ENCODE assay signal across 17 cellular contexts in genomic region chr7:46152671-46153070, GRCh38.
DNase-seq lines count a peak whose midpoint lies in the region; FAIRE-seq and TF ChIP-seq lines count a peak whose summit lies in the region.
"Had no signal": no experiment of that assay in that cellular context is flagged by ENCODE, and none has a peak within 500 bp of the region (broad histone marks: within the 10 kb centered on the region; RNA-seq: fewer than 3 reads in every experiment).

No MANE protein-coding gene starts in this region.

- TF ChIP-seq CTCF in LNCAP (IDR thresholded peaks at IDR 0.05), result peak; percentile 24; the same call in 1 of the 2 replicates
- TF ChIP-seq CTCF in astrocyte (IDR thresholded peaks at IDR 0.05; ENCODE audit: insufficient read depth, low read depth, low read length), result no peak
- TF ChIP-seq CTCF in nephron progenitor cell (IDR thresholded peaks at IDR 0.05), result no peak

- DNase-seq in ELR (ENCODE audit: low read depth) (peak; percentile 41), astrocyte (ENCODE audit: low read depth) (no peak), nephron progenitor cell (no peak), HPDE6-E6E7 (ENCODE audit: extremely low spot score) (no peak)
- no peak for DNase-seq in activated effector memory CD4-positive, alpha-beta T cell treated with anti-CD3 and anti-CD28 coated beads, Interleukin-2, amount 50 U/mL, for 16 hours
- no peak for DNase-seq in stimulated activated CD4-positive, alpha-beta T cell treated with anti-CD3 and anti-CD28 coated beads, Interleukin-4, amount 100 ng/mL, for 1 hour
- DNase-seq: activated gamma-delta T cell; amygdala; DND-41; GOT3; hypothalamus; NK-92 treated with Interleukin-12 subunit alpha and Interleukin-12 subunit beta, amount 100 ng/mL, for 24 hours; SHP77; small intestine; T-helper 2 cell had no signal

- FAIRE-seq in astrocyte (lab: Jason Lieb, UNC), result no peak
- FAIRE-seq: small intestine had no signal

- H3K27me3 Mint-ChIP-seq in astrocyte (ENCODE audit: low read depth, unreplicated experiment) (no peaks in the 10 kb centered on the region), nephron progenitor cell (ENCODE audit: low read depth, poor library complexity) (no peaks in the 10 kb centered on the region)

- H3K27ac Mint-ChIP-seq in astrocyte (ENCODE audit: unreplicated experiment) (peak overlapping the region; percentile 16), nephron progenitor cell (peak overlapping the region; percentile 30)

- no peaks in the 10 kb centered on the region for H3K9me3 Mint-ChIP-seq in astrocyte (ENCODE audit: unreplicated experiment)
- peaks cover 8% of the 10 kb centered on the region for H3K9me3 Mint-ChIP-seq in nephron progenitor cell

- no peaks in the 10 kb centered on the region for H4K20me1 ChIP-seq in astrocyte (ENCODE audit: insufficient read depth, low read length)
- H4K20me1 ChIP-seq: BLaER1 treated with 17β-estradiol and CSF1 and Interleukin-3, amounts not matched to agents 10 nM and 100 nM had no signal

- no peak overlapping the region for H3K4me3 Mint-ChIP-seq in astrocyte (ENCODE audit: unreplicated experiment)
- no peak overlapping the region for H3K4me3 Mint-ChIP-seq in nephron progenitor cell

- no peaks in the 10 kb centered on the region for H3K36me3 ChIP-seq in astrocyte (ENCODE audit: insufficient read depth, low read length)
- H3K36me3 ChIP-seq: BLaER1 treated with 17β-estradiol and CSF1 and Interleukin-3, amounts not matched to agents 10 nM and 100 nM had no signal

- no peak overlapping the region for H3K27ac ChIP-seq in astrocyte (ENCODE audit: low read depth, low read length)
- H3K27ac ChIP-seq: BLaER1 treated with 17β-estradiol and CSF1 and Interleukin-3, amounts not matched to agents 10 nM and 100 nM had no signal

- no peaks in the 10 kb centered on the region for H3K36me3 Mint-ChIP-seq in astrocyte (ENCODE audit: low read depth, unreplicated experiment)
- H3K36me3 Mint-ChIP-seq in nephron progenitor cell (ENCODE audit: low read depth), result no peaks in the 10 kb centered on the region

- no peak overlapping the region for H3K4me3 ChIP-seq in astrocyte (ENCODE audit: insufficient read depth, low read depth, low read length)
- H3K4me3 ChIP-seq: BLaER1 treated with 17β-estradiol and CSF1 and Interleukin-3, amounts not matched to agents 10 nM and 100 nM had no signal

- H3K4me2 ChIP-seq in astrocyte (ENCODE audit: low read length), result no peak overlapping the region
- H3K4me2 ChIP-seq: BLaER1 treated with 17β-estradiol and CSF1 and Interleukin-3, amounts not matched to agents 10 nM and 100 nM had no signal

- H2AFZ ChIP-seq in astrocyte (ENCODE audit: low read depth, low read length), result no peak overlapping the region

- H3K79me2 ChIP-seq in astrocyte (ENCODE audit: insufficient read depth, low read length), result no peaks in the 10 kb centered on the region

- peaks cover 18% of the 10 kb centered on the region for H3K4me1 Mint-ChIP-seq in astrocyte (ENCODE audit: low read depth, unreplicated experiment)
- peaks cover 27% of the 10 kb centered on the region for H3K4me1 Mint-ChIP-seq in nephron progenitor cell

- H3K9me3 ChIP-seq in astrocyte (ENCODE audit: insufficient read depth, low read depth, low read length), result no peaks in the 10 kb centered on the region
- H3K9me3 ChIP-seq: BLaER1 treated with 17β-estradiol and CSF1 and Interleukin-3, amounts not matched to agents 10 nM and 100 nM had no signal

- H3K9ac ChIP-seq in astrocyte (ENCODE audit: low read length), result no peak overlapping the region
- H3K9ac ChIP-seq: BLaER1 treated with 17β-estradiol and CSF1 and Interleukin-3, amounts not matched to agents 10 nM and 100 nM had no signal

- no peaks in the 10 kb centered on the region for H3K27me3 ChIP-seq in astrocyte (ENCODE audit: insufficient read depth, low read length)
- H3K27me3 ChIP-seq: BLaER1 treated with 17β-estradiol and CSF1 and Interleukin-3, amounts not matched to agents 10 nM and 100 nM had no signal

- no peaks in the 10 kb centered on the region for H3K4me1 ChIP-seq in astrocyte (ENCODE audit: insufficient read depth, low read length)
- H3K4me1 ChIP-seq: BLaER1 treated with 17β-estradiol and CSF1 and Interleukin-3, amounts not matched to agents 10 nM and 100 nM had no signal
